ENCODE assay signal across 14 cellular contexts in the genomic region with DNA sequence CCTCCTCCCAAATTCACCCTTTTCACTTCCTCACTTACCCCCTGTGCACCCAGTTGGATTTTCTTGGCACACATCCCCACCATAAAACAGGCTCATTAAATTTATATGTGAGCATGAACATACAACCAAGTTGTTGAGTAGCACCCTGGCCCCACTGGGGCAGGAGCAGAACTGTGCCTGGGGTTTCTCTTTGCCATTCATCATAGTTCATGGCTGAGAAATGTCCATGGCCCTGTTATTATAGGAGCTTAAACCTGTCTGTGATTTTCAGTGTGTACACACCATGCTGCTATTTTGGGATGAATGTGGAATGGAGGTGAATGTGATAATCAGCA.
"Had no signal": no experiment of that assay in that cellular context is flagged by ENCODE, and none has a peak within 500 bp of the region (broad histone marks: within the 10 kb centered on the region; RNA-seq: fewer than 3 reads in every experiment).

No MANE protein-coding gene starts in this region.

- H3K36me3 ChIP-seq: lower lobe of right lung, prostate gland had no signal

- H3K4me3 ChIP-seq: body of pancreas, lower lobe of right lung, prostate gland, testis had no signal

- H3K4me1 Mint-ChIP-seq: naive thymus-derived CD8-positive, alpha-beta T cell had no signal

- H3K36me3 Mint-ChIP-seq: naive thymus-derived CD8-positive, alpha-beta T cell had no signal

- ATAC-seq: activated CD4-positive, CD25-positive, alpha-beta regulatory T cell treated with anti-CD3 and anti-CD28 coated beads, Interleukin-2, amount 50 U/mL, for 24 hours; body of pancreas had no signal

- H3K27me3 ChIP-seq: body of pancreas, testis had no signal

- H3K4me3 Mint-ChIP-seq: naive thymus-derived CD8-positive, alpha-beta T cell; stimulated activated naive CD8-positive, alpha-beta T cell treated with anti-CD3 and anti-CD28 coated beads, Interleukin-15, Interleukin-2, amounts not matched to agents 100 ng/mL and 50 ng/mL, for 24 hours had no signal

- H3K27me3 Mint-ChIP-seq: stimulated activated naive CD8-positive, alpha-beta T cell treated with anti-CD3 and anti-CD28 coated beads, Interleukin-15, Interleukin-2, amounts not matched to agents 100 ng/mL and 50 ng/mL, for 24 hours had no signal

- H3K9me3 Mint-ChIP-seq: stimulated activated naive CD8-positive, alpha-beta T cell treated with anti-CD3 and anti-CD28 coated beads, Interleukin-15, Interleukin-2, amounts not matched to agents 100 ng/mL and 50 ng/mL, for 24 hours had no signal

- H3K4me1 ChIP-seq: body of pancreas, lower lobe of right lung, testis had no signal

- H3K27ac Mint-ChIP-seq: stimulated activated naive CD8-positive, alpha-beta T cell treated with anti-CD3 and anti-CD28 coated beads, Interleukin-15, Interleukin-2, amounts not matched to agents 100 ng/mL and 50 ng/mL, for 24 hours had no signal

- DNase-seq: activated naive CD4-positive, alpha-beta T cell treated with anti-CD3 and anti-CD28 coated beads, Interleukin-2, amount 50 U/mL, for 16 hours; activated T-cell treated with anti-CD3 and anti-CD28 coated beads, Interleukin-2, amount 50 U/mL, for 1 hour; body of pancreas; dermis blood vessel endothelial cell; erythroblast; lower lobe of right lung; naive thymus-derived CD8-positive, alpha-beta T cell; nucleus accumbens; stimulated activated CD4-positive, alpha-beta T cell treated with anti-CD3 and anti-CD28 coated beads, Interleukin-2, amount 100 ng/mL, for 48 hours; T-helper 2 cell; testis had no signal

- H3K9me3 ChIP-seq: lower lobe of right lung, prostate gland, testis had no signal

- H3K27ac ChIP-seq: body of pancreas, lower lobe of right lung, testis had no signal
